Comparison of ENCODE assay signal across 7 cellular contexts in the genomic region with DNA sequence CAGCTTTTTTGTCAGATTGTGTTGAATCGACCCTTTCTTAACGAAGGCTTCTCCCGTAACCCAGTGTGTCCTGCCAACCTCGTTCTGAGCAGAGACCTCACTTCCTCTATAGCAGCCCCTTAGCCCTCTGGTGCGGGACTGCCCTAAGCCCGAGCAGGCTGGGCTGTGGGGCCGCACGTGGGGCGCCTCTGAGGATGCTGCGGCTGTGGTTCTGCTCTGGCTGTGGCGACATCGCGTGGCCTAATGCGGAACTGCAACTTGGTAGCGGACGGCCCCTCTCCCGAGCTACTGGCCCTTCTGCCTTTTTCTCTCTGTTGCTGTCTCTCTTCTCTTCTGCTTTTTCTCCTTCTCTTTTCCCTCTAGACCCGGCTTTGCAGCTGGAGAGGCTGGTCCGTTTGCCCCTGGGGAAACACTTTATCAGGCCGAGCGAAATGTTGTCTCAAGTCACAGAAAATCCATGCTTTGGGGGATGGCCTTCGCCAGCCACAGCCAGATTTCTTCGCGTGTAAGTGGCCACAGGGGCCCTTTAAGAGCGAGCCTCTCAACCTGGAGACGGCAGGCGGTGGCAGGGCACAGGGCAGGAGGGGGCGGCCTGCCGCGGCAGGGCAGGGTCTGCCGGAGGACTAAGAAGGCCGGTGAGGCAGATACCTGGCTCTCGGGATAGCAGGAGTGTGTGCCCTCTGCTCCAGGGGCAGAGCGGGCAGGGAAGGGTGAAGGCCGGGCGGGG. TPM values are rescaled to one million over a fixed set of nuclear protein-coding genes. Genes with fewer than 3 reads are reported as not detected.
DNase-seq lines count a peak whose midpoint lies in the region; ATAC-seq and TF ChIP-seq lines count a peak whose summit lies in the region.

No MANE protein-coding gene starts in this region.

- peak; percentile 91 for ATAC-seq in activated T-helper 17 cell treated with anti-CD3 and anti-CD28 coated beads, Interleukin-2, amount 50 U/mL, for 72 hours (replicated peaks)

- peaks cover 6% of the 10 kb centered on the region for H3K27me3 Mint-ChIP-seq in activated T-helper 17 cell treated with anti-CD3 and anti-CD28 coated beads, Interleukin-2, amount 50 U/mL, for 72 hours

- no peak overlapping the region for H3K27ac Mint-ChIP-seq in activated T-helper 17 cell treated with anti-CD3 and anti-CD28 coated beads, Interleukin-2, amount 50 U/mL, for 72 hours

- no peak for TF ChIP-seq EP300 in stomach (IDR thresholded peaks at IDR 0.05)

- H3K4me1 Mint-ChIP-seq in activated T-helper 17 cell treated with anti-CD3 and anti-CD28 coated beads, Interleukin-2, amount 50 U/mL, for 72 hours: peaks cover 5% of the 10 kb centered on the region

- no peaks in the 10 kb centered on the region for H3K36me3 ChIP-seq in neutrophil
- H3K36me3 ChIP-seq in stomach: peaks cover 0 to 8% (median 0%) of the 10 kb centered on the region in 4 donors

- no peaks in the 10 kb centered on the region for H3K36me3 Mint-ChIP-seq in activated T-helper 17 cell treated with anti-CD3 and anti-CD28 coated beads, Interleukin-2, amount 50 U/mL, for 72 hours (ENCODE audit: low read depth)

- no peaks in the 10 kb centered on the region for H3K9me3 ChIP-seq in neutrophil
- H3K9me3 ChIP-seq in stomach: no peaks in the 10 kb centered on the region

- CTCF ChIA-PET in RWPE1 (lab: Yijun Ruan, JAX): interaction anchor here (0.5 to 2.2 kb wide), 21 partner anchors 9 to 901 kb away, joined by 3 to 13 read pairs (median 5); partner anchors contain the start of gene KIF23

- H3K4me1 ChIP-seq in neutrophil (ENCODE audit: control insufficient read depth in 1 of 2, insufficient read depth in 1 of 2, low read depth in 1 of 2, low read length in 1 of 2) (peaks cover 7 to 8% of the 10 kb centered on the region in 2 experiments), stomach (peaks cover 0 to 9% (median 9%) of the 10 kb centered on the region in 4 donors)

- H3K27ac ChIP-seq in RWPE1: peak overlapping the region; percentile 74
- no peak overlapping the region for H3K27ac ChIP-seq in neutrophil
- no peak overlapping the region for H3K27ac ChIP-seq in stomach

- DNase-seq in HK-2 (ENCODE audit: unreplicated experiment) (peak; percentile 80), RWPE1 (ENCODE audit: low spot score) (peak; percentile 81), fibroblast of villous mesenchyme (ENCODE audit: low read depth) (peak; percentile 76), stomach (peak; percentile 82)

- H3K27me3 ChIP-seq in neutrophil: no peaks in the 10 kb centered on the region
- H3K27me3 ChIP-seq in stomach: peaks cover 0 to 4% (median 0%) of the 10 kb centered on the region in 3 donors

- H3K4me3 ChIP-seq in fibroblast of villous mesenchyme (ENCODE audit: low read depth, low read length): no peak overlapping the region
- H3K4me3 ChIP-seq in neutrophil (ENCODE audit: low read depth in 1 of 2, low read length in 1 of 2): no peak overlapping the region
- no peak overlapping the region for H3K4me3 ChIP-seq in stomach

- intact Hi-C loops in stomach (cut with DNase I; ENCODE audit: low total_unique reads): loop anchor here (5.0 to 10.0 kb wide), 2 partner anchors 120 to 337 kb away; no protein-coding TSS in a partner anchor

- H3K4me3 Mint-ChIP-seq in activated T-helper 17 cell treated with anti-CD3 and anti-CD28 coated beads, Interleukin-2, amount 50 U/mL, for 72 hours: no peak overlapping the region

- TF ChIP-seq POLR2A in stomach (IDR thresholded peaks at IDR 0.05): no peak

- 27 to 29% (median 29%) methylated on average over 35 to 36 of the region's 36 CpGs for WGBS in stomach, 5 donors

- TF ChIP-seq CTCF in GM12872 (IDR thresholded peaks at IDR 0.05; ENCODE audit: insufficient read depth, low read depth, low read length) (peak; percentile 96), RWPE1 (conservative IDR thresholded peaks at IDR 0.05; ENCODE audit: low read depth) (peak; percentile 99), fibroblast of villous mesenchyme (IDR thresholded peaks at IDR 0.05; ENCODE audit: insufficient read depth, low read depth, low read length) (peak; percentile 93), neutrophil (IDR thresholded peaks at IDR 0.05) (peak; percentile 93), stomach (IDR thresholded peaks at IDR 0.05) (peak in 5 of 7 experiments; percentile 89 to 95 (median 92))

- H3K9me3 Mint-ChIP-seq in activated T-helper 17 cell treated with anti-CD3 and anti-CD28 coated beads, Interleukin-2, amount 50 U/mL, for 72 hours: no peaks in the 10 kb centered on the region

- POLR2A ChIA-PET in RWPE1 (lab: Yijun Ruan, JAX; ENCODE audit: low non-redundant PET): interaction anchor here (0.6 kb wide), 1 partner anchor 339 kb away, joined by 6 read pairs; no protein-coding TSS in a partner anchor

RNA-seq across cellular contexts. Expression of gene KIF23, which starts 19.4 kb away (rescaled TPM):
- 10 to 100 TPM; 51.3 to 54.5 TPM for total RNA-seq in activated T-helper 17 cell treated with anti-CD3 and anti-CD28 coated beads, Interleukin-2, amount 50 U/mL, for 72 hours
- total RNA-seq in fibroblast of villous mesenchyme (34.5 and 60.5 TPM in 2 replicates), stomach (10 to 100 TPM in 3 of 5 donors, 1 to 10 TPM in 2; 8.0 to 26.3 (median 17.1) TPM)
- polyA plus RNA-seq in stomach: 1 to 10 TPM; 2.1 to 5.7 (median 2.4) TPM

RNA-seq across cellular contexts. Expression of gene RPLP1, which starts 57.9 kb away (rescaled TPM):
- total RNA-seq in activated T-helper 17 cell treated with anti-CD3 and anti-CD28 coated beads, Interleukin-2, amount 50 U/mL, for 72 hours: 1,000 to 10,000 TPM; 1,985 to 2,291 TPM
- total RNA-seq in fibroblast of villous mesenchyme (73.8 and 79.6 TPM in 2 replicates), stomach (1,000 to 10,000 TPM in 2 of 5 donors, 100 to 1,000 TPM in 2, 10 to 100 TPM in 1; 99.1 to 1,684 (median 575) TPM)
- 1,000 to 10,000 TPM; 1,998 to 2,495 (median 2,423) TPM for polyA plus RNA-seq in stomach
